Comparison of ENCODE assay signal across 8 cellular contexts in genomic region chr10:67788028-67788886, GRCh38. TPM values are rescaled to one million over a fixed set of nuclear protein-coding genes. Genes with fewer than 3 reads are reported as not detected.
DNase-seq lines count a peak whose midpoint lies in the region; ATAC-seq and TF ChIP-seq lines count a peak whose summit lies in the region.

No MANE protein-coding gene starts in this region.

- H3K9ac ChIP-seq in adipocyte (ENCODE audit: low read length): no peak overlapping the region

- intact Hi-C loops in left lung (cut with DNase I): no loop called here

- H3K9me3 ChIP-seq in adipocyte (ENCODE audit: control insufficient read depth, low read length) (no peaks in the 10 kb centered on the region), left lung (no peaks in the 10 kb centered on the region)

- H3K4me1 ChIP-seq in adipocyte (ENCODE audit: control insufficient read depth, insufficient read depth, low read length) (peaks cover 28% of the 10 kb centered on the region), left lung (no peaks in the 10 kb centered on the region)

- ATAC-seq in GM19395 (IDR thresholded peaks at IDR 0.05; ENCODE audit: unreplicated experiment) (peak; percentile 71), HG03469 (IDR thresholded peaks at IDR 0.05; ENCODE audit: unreplicated experiment) (peak; percentile 76), left lung (peak; percentile 65)

- H3K36me3 ChIP-seq in adipocyte (ENCODE audit: control insufficient read depth, insufficient read depth, low read length, severe bottlenecking) (no peaks in the 10 kb centered on the region), left lung (no peaks in the 10 kb centered on the region)

- H3K27me3 ChIP-seq in adipocyte (replicated peaks; ENCODE audit: control insufficient read depth, insufficient read depth, low read length): no peaks in the 10 kb centered on the region
- no peaks in the 10 kb centered on the region for H3K27me3 ChIP-seq in left lung

- DNase-seq in CD1c-positive myeloid dendritic cell (ENCODE audit: extremely low spot score) (peak; percentile 74), T follicular helper cell (ENCODE audit: low read depth) (peak; percentile 49), adipocyte (ENCODE audit: low read depth) (peak; percentile 26), left lung (peak; percentile 56 to 79), occipital lobe (lab: John Stamatoyannopoulos, UW) (no peak)
- peak; percentile 93 for DNase-seq in stimulated activated CD8-positive, alpha-beta memory T cell treated with anti-CD3 and anti-CD28 coated beads, Interleukin-4, amount 100 ng/mL, for 48 hours

- no peak overlapping the region for H3K27ac ChIP-seq in left lung

- peak; percentile 35 to 62 for TF ChIP-seq CTCF in left lung (IDR thresholded peaks at IDR 0.05)

- H3K4me3 ChIP-seq in adipocyte (ENCODE audit: low read length): no peak overlapping the region
- no peak overlapping the region for H3K4me3 ChIP-seq in left lung

RNA-seq across cellular contexts. Expression of gene DNAJC12, which starts 49.7 kb away (rescaled TPM):
- 1 to 10 TPM; 2.4 to 3.3 TPM for total RNA-seq in left lung
- 1.7 TPM for total RNA-seq in occipital lobe
